ENCODE assay signal across 1 cellular context in genomic region chr10:129971381-129972144, GRCh38.
TF ChIP-seq lines count a peak whose summit lies in the region.

No MANE protein-coding gene starts in this region.

TF ChIP-seq in HEK293, 187 proteins besides CTCF, POLR2A, EP300 and RAD21 (continued from another document and continues in another):
- TF ChIP-seq, protein P1, sequence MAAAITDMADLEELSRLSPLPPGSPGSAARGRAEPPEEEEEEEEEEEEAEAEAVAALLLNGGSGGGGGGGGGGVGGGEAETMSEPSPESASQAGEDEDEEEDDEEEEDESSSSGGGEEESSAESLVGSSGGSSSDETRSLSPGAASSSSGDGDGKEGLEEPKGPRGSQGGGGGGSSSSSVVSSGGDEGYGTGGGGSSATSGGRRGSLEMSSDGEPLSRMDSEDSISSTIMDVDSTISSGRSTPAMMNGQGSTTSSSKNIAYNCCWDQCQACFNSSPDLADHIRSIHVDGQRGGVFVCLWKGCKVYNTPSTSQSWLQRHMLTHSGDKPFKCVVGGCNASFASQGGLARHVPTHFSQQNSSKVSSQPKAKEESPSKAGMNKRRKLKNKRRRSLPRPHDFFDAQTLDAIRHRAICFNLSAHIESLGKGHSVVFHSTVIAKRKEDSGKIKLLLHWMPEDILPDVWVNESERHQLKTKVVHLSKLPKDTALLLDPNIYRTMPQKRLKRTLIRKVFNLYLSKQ (tag by site-specific recombination; IDR thresholded peaks at IDR 0.05; ENCODE audit: borderline replicate concordance): no peak
- TF ChIP-seq ZNF202 (tag by site-specific recombination; IDR thresholded peaks at IDR 0.05; ENCODE audit: borderline replicate concordance) (no peak), ZNF16 (tag by site-specific recombination; IDR thresholded peaks at IDR 0.05; ENCODE audit: low read depth) (no peak), ZNF214 (tag by site-specific recombination; IDR thresholded peaks at IDR 0.05; ENCODE audit: borderline replicate concordance) (no peak), ZNF658 (tag by site-specific recombination; IDR thresholded peaks at IDR 0.05) (no peak), ZNF280C (tag by site-specific recombination; IDR thresholded peaks at IDR 0.05) (no peak), ZFP69B (tag by site-specific recombination; IDR thresholded peaks at IDR 0.05) (0 out of 2 replicates have a peak, but pooled peaks have one; percentile 15), SCRT2 (tag by site-specific recombination; IDR thresholded peaks at IDR 0.05) (no peak), ZEB2 (tag by site-specific recombination; IDR thresholded peaks at IDR 0.05) (no peak), ZNF561 (tag by site-specific recombination; IDR thresholded peaks at IDR 0.05; ENCODE audit: borderline replicate concordance) (peak; percentile 45; the same call in 1 of the 2 replicates), ZNF138 (tag by site-specific recombination; IDR thresholded peaks at IDR 0.05; ENCODE audit: borderline replicate concordance) (no peak), ZNF514 (tag by site-specific recombination; IDR thresholded peaks at IDR 0.05) (no peak), ZNF777 (tag by site-specific recombination; IDR thresholded peaks at IDR 0.05; ENCODE audit: borderline replicate concordance) (no peak), ZBTB21 (tag by site-specific recombination; IDR thresholded peaks at IDR 0.05) (no peak), ZBTB1 (tag by site-specific recombination; IDR thresholded peaks at IDR 0.05) (no peak), ZNF157 (tag by site-specific recombination; IDR thresholded peaks at IDR 0.05) (no peak), ZBTB49 (tag by site-specific recombination; IDR thresholded peaks at IDR 0.05; ENCODE audit: low read depth) (no peak), ZNF530 (tag by site-specific recombination; IDR thresholded peaks at IDR 0.05; ENCODE audit: low read depth) (no peak), ZNF239 (tag by site-specific recombination; IDR thresholded peaks at IDR 0.05) (no peak), ZNF248 (tag by site-specific recombination; IDR thresholded peaks at IDR 0.05) (no peak), ZNF394 (tag by site-specific recombination; IDR thresholded peaks at IDR 0.05; ENCODE audit: borderline replicate concordance) (no peak), HIC1 (tag by site-specific recombination; IDR thresholded peaks at IDR 0.05) (no peak), ZNF19 (tag by site-specific recombination; IDR thresholded peaks at IDR 0.05; ENCODE audit: low read depth) (no peak), ZNF585B (tag by site-specific recombination; IDR thresholded peaks at IDR 0.05) (no peak), ZNF341 (tag by site-specific recombination; IDR thresholded peaks at IDR 0.05; ENCODE audit: low read depth) (peak; percentile 30), ZBTB8A (tag by site-specific recombination; IDR thresholded peaks at IDR 0.05) (peak; percentile 81), ZNF555 (tag by site-specific recombination; conservative IDR thresholded peaks at IDR 0.05) (no peak), GLIS2 (tag by site-specific recombination; IDR thresholded peaks at IDR 0.05) (peak; percentile 66)
- TF ChIP-seq, protein P2, sequence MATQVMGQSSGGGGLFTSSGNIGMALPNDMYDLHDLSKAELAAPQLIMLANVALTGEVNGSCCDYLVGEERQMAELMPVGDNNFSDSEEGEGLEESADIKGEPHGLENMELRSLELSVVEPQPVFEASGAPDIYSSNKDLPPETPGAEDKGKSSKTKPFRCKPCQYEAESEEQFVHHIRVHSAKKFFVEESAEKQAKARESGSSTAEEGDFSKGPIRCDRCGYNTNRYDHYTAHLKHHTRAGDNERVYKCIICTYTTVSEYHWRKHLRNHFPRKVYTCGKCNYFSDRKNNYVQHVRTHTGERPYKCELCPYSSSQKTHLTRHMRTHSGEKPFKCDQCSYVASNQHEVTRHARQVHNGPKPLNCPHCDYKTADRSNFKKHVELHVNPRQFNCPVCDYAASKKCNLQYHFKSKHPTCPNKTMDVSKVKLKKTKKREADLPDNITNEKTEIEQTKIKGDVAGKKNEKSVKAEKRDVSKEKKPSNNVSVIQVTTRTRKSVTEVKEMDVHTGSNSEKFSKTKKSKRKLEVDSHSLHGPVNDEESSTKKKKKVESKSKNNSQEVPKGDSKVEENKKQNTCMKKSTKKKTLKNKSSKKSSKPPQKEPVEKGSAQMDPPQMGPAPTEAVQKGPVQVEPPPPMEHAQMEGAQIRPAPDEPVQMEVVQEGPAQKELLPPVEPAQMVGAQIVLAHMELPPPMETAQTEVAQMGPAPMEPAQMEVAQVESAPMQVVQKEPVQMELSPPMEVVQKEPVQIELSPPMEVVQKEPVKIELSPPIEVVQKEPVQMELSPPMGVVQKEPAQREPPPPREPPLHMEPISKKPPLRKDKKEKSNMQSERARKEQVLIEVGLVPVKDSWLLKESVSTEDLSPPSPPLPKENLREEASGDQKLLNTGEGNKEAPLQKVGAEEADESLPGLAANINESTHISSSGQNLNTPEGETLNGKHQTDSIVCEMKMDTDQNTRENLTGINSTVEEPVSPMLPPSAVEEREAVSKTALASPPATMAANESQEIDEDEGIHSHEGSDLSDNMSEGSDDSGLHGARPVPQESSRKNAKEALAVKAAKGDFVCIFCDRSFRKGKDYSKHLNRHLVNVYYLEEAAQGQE (tag by site-specific recombination; IDR thresholded peaks at IDR 0.05): no peak
- TF ChIP-seq, protein P3, sequence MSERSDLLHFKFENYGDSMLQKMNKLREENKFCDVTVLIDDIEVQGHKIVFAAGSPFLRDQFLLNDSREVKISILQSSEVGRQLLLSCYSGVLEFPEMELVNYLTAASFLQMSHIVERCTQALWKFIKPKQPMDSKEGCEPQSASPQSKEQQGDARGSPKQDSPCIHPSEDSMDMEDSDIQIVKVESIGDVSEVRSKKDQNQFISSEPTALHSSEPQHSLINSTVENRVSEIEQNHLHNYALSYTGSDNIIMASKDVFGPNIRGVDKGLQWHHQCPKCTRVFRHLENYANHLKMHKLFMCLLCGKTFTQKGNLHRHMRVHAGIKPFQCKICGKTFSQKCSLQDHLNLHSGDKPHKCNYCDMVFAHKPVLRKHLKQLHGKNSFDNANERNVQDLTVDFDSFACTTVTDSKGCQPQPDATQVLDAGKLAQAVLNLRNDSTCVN (tag by site-specific recombination; optimal IDR thresholded peaks at IDR 0.05): peak; percentile 60
- TF ChIP-seq, protein P4, sequence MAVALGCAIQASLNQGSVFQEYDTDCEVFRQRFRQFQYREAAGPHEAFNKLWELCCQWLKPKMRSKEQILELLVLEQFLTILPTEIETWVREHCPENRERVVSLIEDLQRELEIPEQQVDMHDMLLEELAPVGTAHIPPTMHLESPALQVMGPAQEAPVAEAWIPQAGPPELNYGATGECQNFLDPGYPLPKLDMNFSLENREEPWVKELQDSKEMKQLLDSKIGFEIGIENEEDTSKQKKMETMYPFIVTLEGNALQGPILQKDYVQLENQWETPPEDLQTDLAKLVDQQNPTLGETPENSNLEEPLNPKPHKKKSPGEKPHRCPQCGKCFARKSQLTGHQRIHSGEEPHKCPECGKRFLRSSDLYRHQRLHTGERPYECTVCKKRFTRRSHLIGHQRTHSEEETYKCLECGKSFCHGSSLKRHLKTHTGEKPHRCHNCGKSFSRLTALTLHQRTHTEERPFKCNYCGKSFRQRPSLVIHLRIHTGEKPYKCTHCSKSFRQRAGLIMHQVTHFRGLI (tag by site-specific recombination; IDR thresholded peaks at IDR 0.05): no peak
- TF ChIP-seq, protein P5, sequence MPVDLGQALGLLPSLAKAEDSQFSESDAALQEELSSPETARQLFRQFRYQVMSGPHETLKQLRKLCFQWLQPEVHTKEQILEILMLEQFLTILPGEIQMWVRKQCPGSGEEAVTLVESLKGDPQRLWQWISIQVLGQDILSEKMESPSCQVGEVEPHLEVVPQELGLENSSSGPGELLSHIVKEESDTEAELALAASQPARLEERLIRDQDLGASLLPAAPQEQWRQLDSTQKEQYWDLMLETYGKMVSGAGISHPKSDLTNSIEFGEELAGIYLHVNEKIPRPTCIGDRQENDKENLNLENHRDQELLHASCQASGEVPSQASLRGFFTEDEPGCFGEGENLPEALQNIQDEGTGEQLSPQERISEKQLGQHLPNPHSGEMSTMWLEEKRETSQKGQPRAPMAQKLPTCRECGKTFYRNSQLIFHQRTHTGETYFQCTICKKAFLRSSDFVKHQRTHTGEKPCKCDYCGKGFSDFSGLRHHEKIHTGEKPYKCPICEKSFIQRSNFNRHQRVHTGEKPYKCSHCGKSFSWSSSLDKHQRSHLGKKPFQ (tag by site-specific recombination; IDR thresholded peaks at IDR 0.05): no peak
- TF ChIP-seq, protein P6, sequence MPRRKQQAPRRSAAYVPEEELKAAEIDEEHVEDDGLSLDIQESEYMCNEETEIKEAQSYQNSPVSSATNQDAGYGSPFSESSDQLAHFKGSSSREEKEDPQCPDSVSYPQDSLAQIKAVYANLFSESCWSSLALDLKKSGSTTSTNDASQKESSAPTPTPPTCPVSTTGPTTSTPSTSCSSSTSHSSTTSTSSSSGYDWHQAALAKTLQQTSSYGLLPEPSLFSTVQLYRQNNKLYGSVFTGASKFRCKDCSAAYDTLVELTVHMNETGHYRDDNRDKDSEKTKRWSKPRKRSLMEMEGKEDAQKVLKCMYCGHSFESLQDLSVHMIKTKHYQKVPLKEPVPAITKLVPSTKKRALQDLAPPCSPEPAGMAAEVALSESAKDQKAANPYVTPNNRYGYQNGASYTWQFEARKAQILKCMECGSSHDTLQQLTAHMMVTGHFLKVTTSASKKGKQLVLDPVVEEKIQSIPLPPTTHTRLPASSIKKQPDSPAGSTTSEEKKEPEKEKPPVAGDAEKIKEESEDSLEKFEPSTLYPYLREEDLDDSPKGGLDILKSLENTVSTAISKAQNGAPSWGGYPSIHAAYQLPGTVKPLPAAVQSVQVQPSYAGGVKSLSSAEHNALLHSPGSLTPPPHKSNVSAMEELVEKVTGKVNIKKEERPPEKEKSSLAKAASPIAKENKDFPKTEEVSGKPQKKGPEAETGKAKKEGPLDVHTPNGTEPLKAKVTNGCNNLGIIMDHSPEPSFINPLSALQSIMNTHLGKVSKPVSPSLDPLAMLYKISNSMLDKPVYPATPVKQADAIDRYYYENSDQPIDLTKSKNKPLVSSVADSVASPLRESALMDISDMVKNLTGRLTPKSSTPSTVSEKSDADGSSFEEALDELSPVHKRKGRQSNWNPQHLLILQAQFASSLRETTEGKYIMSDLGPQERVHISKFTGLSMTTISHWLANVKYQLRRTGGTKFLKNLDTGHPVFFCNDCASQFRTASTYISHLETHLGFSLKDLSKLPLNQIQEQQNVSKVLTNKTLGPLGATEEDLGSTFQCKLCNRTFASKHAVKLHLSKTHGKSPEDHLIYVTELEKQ (tag by site-specific recombination; IDR thresholded peaks at IDR 0.05; ENCODE audit: borderline replicate concordance): no peak
- TF ChIP-seq, protein P7, sequence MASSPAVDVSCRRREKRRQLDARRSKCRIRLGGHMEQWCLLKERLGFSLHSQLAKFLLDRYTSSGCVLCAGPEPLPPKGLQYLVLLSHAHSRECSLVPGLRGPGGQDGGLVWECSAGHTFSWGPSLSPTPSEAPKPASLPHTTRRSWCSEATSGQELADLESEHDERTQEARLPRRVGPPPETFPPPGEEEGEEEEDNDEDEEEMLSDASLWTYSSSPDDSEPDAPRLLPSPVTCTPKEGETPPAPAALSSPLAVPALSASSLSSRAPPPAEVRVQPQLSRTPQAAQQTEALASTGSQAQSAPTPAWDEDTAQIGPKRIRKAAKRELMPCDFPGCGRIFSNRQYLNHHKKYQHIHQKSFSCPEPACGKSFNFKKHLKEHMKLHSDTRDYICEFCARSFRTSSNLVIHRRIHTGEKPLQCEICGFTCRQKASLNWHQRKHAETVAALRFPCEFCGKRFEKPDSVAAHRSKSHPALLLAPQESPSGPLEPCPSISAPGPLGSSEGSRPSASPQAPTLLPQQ (tag by site-specific recombination; IDR thresholded peaks at IDR 0.05): no peak
